Comparison of ENCODE assay signal across 15 cellular contexts in genomic region chr1:111535256-111536191, GRCh38. TPM values are rescaled to one million over a fixed set of nuclear protein-coding genes. Genes with fewer than 3 reads are reported as not detected.
A peak's percentile ranks its signal among the peaks of the same experiment; 100 is the strongest.
DNase-seq lines count a peak whose midpoint lies in the region; ATAC-seq and TF ChIP-seq lines count a peak whose summit lies in the region.
"Had no signal": no experiment of that assay in that cellular context is flagged by ENCODE, and none has a peak within 500 bp of the region (broad histone marks: within the 10 kb centered on the region; RNA-seq: fewer than 3 reads in every experiment).

No MANE protein-coding gene starts in this region.

- no peaks in the 10 kb centered on the region for H3K27me3 Mint-ChIP-seq in Caco-2 (ENCODE audit: insufficient read depth, unreplicated experiment)
- H3K27me3 Mint-ChIP-seq in activated T-helper 2 cell treated with anti-CD3 and anti-CD28 coated beads, Interferon-gamma antibody, Interleukin-2, Interleukin-4, amounts not matched to agents 10 μg/mL and 5 μg/mL and 100 μg/mL, durations not matched to agents 14 hours and 24 hours and 36 hours (ENCODE audit: low read depth) = no peaks in the 10 kb centered on the region
- peaks cover 6% of the 10 kb centered on the region for H3K27me3 Mint-ChIP-seq in activated naive CD8-positive, alpha-beta T cell treated with anti-CD3 and anti-CD28 coated beads, Interleukin-2, amount 50 U/mL, for 24 hours

- no peaks in the 10 kb centered on the region for H3K79me2 ChIP-seq in hepatocyte
- no peaks in the 10 kb centered on the region for H3K79me2 ChIP-seq in parathyroid adenoma

- no peaks in the 10 kb centered on the region for H3K9me2 ChIP-seq in hepatocyte (replicated peaks; ENCODE audit: insufficient read depth)

- H3K4me3 ChIP-seq in hepatocyte (no peak overlapping the region), parathyroid adenoma (ENCODE audit: low read depth, low read length) (no peak overlapping the region), Caco-2 (ENCODE audit: low read depth, low read length) (no peak overlapping the region)
- H3K4me3 ChIP-seq: smooth muscle cell had no signal

- no peaks in the 10 kb centered on the region for H4K20me1 ChIP-seq in hepatocyte (ENCODE audit: insufficient read depth, poor library complexity, severe bottlenecking)

- no TSS peak for BruUV-seq in Caco-2 (replicated peaks; lab: Mats Ljungman, UMichigan)

- WGBS in hepatocyte (ENCODE audit: low lambda C conversion rate, missing lambda C conversion rate) = 63% methylated on average over 14 of the region's 14 CpGs

- H2AFZ ChIP-seq in hepatocyte = peak overlapping the region; percentile 22
- peak overlapping the region; percentile 58 for H2AFZ ChIP-seq in parathyroid adenoma

- no peak for TF ChIP-seq CTCF in hepatocyte (IDR thresholded peaks at IDR 0.05; ENCODE audit: poor library complexity)
- no peak for TF ChIP-seq CTCF in parathyroid adenoma (IDR thresholded peaks at IDR 0.05)
- no peak for TF ChIP-seq CTCF in Caco-2 (IDR thresholded peaks at IDR 0.05; ENCODE audit: insufficient read depth in 1 of 2, low read depth in 1 of 2, low read length in 1 of 2, severe bottlenecking in 1 of 2, unreplicated experiment in 1 of 2)

- no peaks in the 10 kb centered on the region for H3K36me3 Mint-ChIP-seq in Caco-2 (ENCODE audit: insufficient read depth, unreplicated experiment)
- peaks cover 3% of the 10 kb centered on the region for H3K36me3 Mint-ChIP-seq in activated T-helper 2 cell treated with anti-CD3 and anti-CD28 coated beads, Interferon-gamma antibody, Interleukin-2, Interleukin-4, amounts not matched to agents 10 μg/mL and 5 μg/mL and 100 μg/mL, durations not matched to agents 14 hours and 24 hours and 36 hours (ENCODE audit: low read depth)
- no peaks in the 10 kb centered on the region for H3K36me3 Mint-ChIP-seq in activated naive CD8-positive, alpha-beta T cell treated with anti-CD3 and anti-CD28 coated beads, Interleukin-2, amount 50 U/mL, for 24 hours (ENCODE audit: low read depth)
- H3K36me3 Mint-ChIP-seq: activated naive CD4-positive, alpha-beta T cell treated with anti-CD3 and anti-CD28 coated beads, Interleukin-2, amount 10 ng/mL, durations not matched to agents 7 days and 5 days; CD4-positive, CD25-positive, alpha-beta regulatory T cell had no signal

- H3K4me1 ChIP-seq in hepatocyte (ENCODE audit: insufficient read depth) (no peaks in the 10 kb centered on the region), parathyroid adenoma (peaks cover 7% of the 10 kb centered on the region), Caco-2 (no peaks in the 10 kb centered on the region)

- intact Hi-C loops in left cardiac atrium (cut with DNase I) (no loop called here), Right ventricle myocardium inferior (cut with DNase I) (no loop called here), Caco-2 (cut with micrococcal nuclease; ENCODE audit: unreplicated experiment) (no loop called here)
- intact Hi-C loops in activated T-helper 2 cell treated with anti-CD3 and anti-CD28 coated beads, Interferon-gamma antibody, Interleukin-2, Interleukin-4, amounts not matched to agents 10 μg/mL and 5 μg/mL and 100 μg/mL, durations not matched to agents 14 hours and 24 hours and 36 hours (cut with micrococcal nuclease) = no loop called here

- H3K27me3 ChIP-seq in hepatocyte = no peaks in the 10 kb centered on the region
- no peaks in the 10 kb centered on the region for H3K27me3 ChIP-seq in parathyroid adenoma (ENCODE audit: control insufficient read depth, insufficient read depth, low read length)
- no peaks in the 10 kb centered on the region for H3K27me3 ChIP-seq in Caco-2 (replicated peaks; ENCODE audit: control insufficient read depth, insufficient read depth, low read length)

- H3K27ac Mint-ChIP-seq in Caco-2 (ENCODE audit: unreplicated experiment) = no peak overlapping the region
- no peak overlapping the region for H3K27ac Mint-ChIP-seq in activated T-helper 2 cell treated with anti-CD3 and anti-CD28 coated beads, Interferon-gamma antibody, Interleukin-2, Interleukin-4, amounts not matched to agents 10 μg/mL and 5 μg/mL and 100 μg/mL, durations not matched to agents 14 hours and 24 hours and 36 hours
- H3K27ac Mint-ChIP-seq in activated naive CD8-positive, alpha-beta T cell treated with anti-CD3 and anti-CD28 coated beads, Interleukin-2, amount 50 U/mL, for 24 hours = no peak overlapping the region
- H3K27ac Mint-ChIP-seq: activated naive CD4-positive, alpha-beta T cell treated with anti-CD3 and anti-CD28 coated beads, Interleukin-2, amount 10 ng/mL, durations not matched to agents 7 days and 5 days; CD4-positive, CD25-positive, alpha-beta regulatory T cell had no signal

- H3K9me3 ChIP-seq in hepatocyte (ENCODE audit: low read depth) (no peaks in the 10 kb centered on the region), parathyroid adenoma (ENCODE audit: control insufficient read depth, low read length) (no peaks in the 10 kb centered on the region), Caco-2 (no peaks in the 10 kb centered on the region)

- H3K27ac ChIP-seq in hepatocyte (peak overlapping the region; percentile 36), parathyroid adenoma (peak overlapping the region; percentile 72)

- POLR2A ChIA-PET in Caco-2 (lab: Charles Lee) = interaction anchor here (0.7 kb wide), 1 partner anchor 93 kb away, joined by 3 read pairs; no protein-coding TSS in a partner anchor

- no peak for DNase-seq in left cardiac atrium
- no peak for DNase-seq in Right ventricle myocardium inferior (ENCODE audit: missing footprints)
- no peak for DNase-seq in hepatocyte (ENCODE audit: low spot score)
- DNase-seq in ureter (ENCODE audit: low spot score) = peak; percentile 51
- DNase-seq in Caco-2 = no peak
- DNase-seq in activated T-helper 2 cell treated with anti-CD3 and anti-CD28 coated beads, Interferon-gamma antibody, Interleukin-2, Interleukin-4, amounts not matched to agents 10 μg/mL and 5 μg/mL and 100 μg/mL, durations not matched to agents 14 hours and 24 hours and 36 hours (ENCODE audit: low spot score) = no peak
- DNase-seq in activated naive CD8-positive, alpha-beta T cell treated with anti-CD3 and anti-CD28 coated beads, Interleukin-2, amount 50 U/mL, for 24 hours = no peak
- DNase-seq: activated naive CD4-positive, alpha-beta T cell treated with anti-CD3 and anti-CD28 coated beads, Interleukin-2, amount 10 ng/mL, durations not matched to agents 7 days and 5 days; CD4-positive, CD25-positive, alpha-beta regulatory T cell; erythroblast; H7; MM.1S had no signal

- H3K9me3 Mint-ChIP-seq in Caco-2 (ENCODE audit: unreplicated experiment) = no peaks in the 10 kb centered on the region
- H3K9me3 Mint-ChIP-seq in activated T-helper 2 cell treated with anti-CD3 and anti-CD28 coated beads, Interferon-gamma antibody, Interleukin-2, Interleukin-4, amounts not matched to agents 10 μg/mL and 5 μg/mL and 100 μg/mL, durations not matched to agents 14 hours and 24 hours and 36 hours = peaks cover 7% of the 10 kb centered on the region
- H3K9me3 Mint-ChIP-seq in activated naive CD8-positive, alpha-beta T cell treated with anti-CD3 and anti-CD28 coated beads, Interleukin-2, amount 50 U/mL, for 24 hours = no peaks in the 10 kb centered on the region

- ATAC-seq in left cardiac atrium = peak; percentile 51 to 66
- no peak for ATAC-seq in Right ventricle myocardium inferior
- no peak for ATAC-seq in activated naive CD8-positive, alpha-beta T cell treated with anti-CD3 and anti-CD28 coated beads, Interleukin-2, amount 50 U/mL, for 24 hours

- H3K4me3 Mint-ChIP-seq in Caco-2 (ENCODE audit: unreplicated experiment) = no peak overlapping the region
- no peak overlapping the region for H3K4me3 Mint-ChIP-seq in activated T-helper 2 cell treated with anti-CD3 and anti-CD28 coated beads, Interferon-gamma antibody, Interleukin-2, Interleukin-4, amounts not matched to agents 10 μg/mL and 5 μg/mL and 100 μg/mL, durations not matched to agents 14 hours and 24 hours and 36 hours (ENCODE audit: low read depth)
- H3K4me3 Mint-ChIP-seq in activated naive CD8-positive, alpha-beta T cell treated with anti-CD3 and anti-CD28 coated beads, Interleukin-2, amount 50 U/mL, for 24 hours = no peak overlapping the region
- H3K4me3 Mint-ChIP-seq: activated naive CD4-positive, alpha-beta T cell treated with anti-CD3 and anti-CD28 coated beads, Interleukin-2, amount 10 ng/mL, durations not matched to agents 7 days and 5 days had no signal

- no peak overlapping the region for H3K9ac ChIP-seq in parathyroid adenoma

- peak overlapping the region; percentile 6 for H3K4me2 ChIP-seq in hepatocyte
- H3K4me2 ChIP-seq in parathyroid adenoma (ENCODE audit: low read length) = peak overlapping the region; percentile 56
- H3K4me2 ChIP-seq: smooth muscle cell had no signal

- peaks cover 5% of the 10 kb centered on the region for H3K4me1 Mint-ChIP-seq in Caco-2 (ENCODE audit: low read depth, unreplicated experiment)
- peaks cover 6% of the 10 kb centered on the region for H3K4me1 Mint-ChIP-seq in activated T-helper 2 cell treated with anti-CD3 and anti-CD28 coated beads, Interferon-gamma antibody, Interleukin-2, Interleukin-4, amounts not matched to agents 10 μg/mL and 5 μg/mL and 100 μg/mL, durations not matched to agents 14 hours and 24 hours and 36 hours (ENCODE audit: low read depth)
- H3K4me1 Mint-ChIP-seq in activated naive CD8-positive, alpha-beta T cell treated with anti-CD3 and anti-CD28 coated beads, Interleukin-2, amount 50 U/mL, for 24 hours = peaks cover 9% of the 10 kb centered on the region
- H3K4me1 Mint-ChIP-seq: CD4-positive, CD25-positive, alpha-beta regulatory T cell had no signal

- CTCF ChIA-PET in Caco-2 (lab: Charles Lee) = no interaction called here

- no peaks in the 10 kb centered on the region for H3K36me3 ChIP-seq in hepatocyte (replicated peaks; ENCODE audit: insufficient read depth, low read depth)
- no peaks in the 10 kb centered on the region for H3K36me3 ChIP-seq in parathyroid adenoma (ENCODE audit: control insufficient read depth, insufficient read depth, low read length)
- H3K36me3 ChIP-seq in Caco-2 (ENCODE audit: control insufficient read depth, insufficient read depth, low read length) = no peaks in the 10 kb centered on the region

RNA-seq across cellular contexts. Expression of gene ADORA3, which starts 32.1 kb away (rescaled TPM):
- 1 to 10 TPM; 5.5 to 6.6 TPM for total RNA-seq in left cardiac atrium
- 3.8 TPM for total RNA-seq in Right ventricle myocardium inferior
- total RNA-seq in hepatocyte = 0.33 and 2.0 TPM in 2 replicates
- polyA plus RNA-seq in hepatocyte = 0.41 and 0.61 TPM in 2 replicates
- total RNA-seq in ureter = 5.8 TPM
- total RNA-seq in Caco-2 (2022) = not detected in 2 replicates
- not detected in 2 replicates for total RNA-seq in activated T-helper 2 cell treated with anti-CD3 and anti-CD28 coated beads, Interferon-gamma antibody, Interleukin-2, Interleukin-4, amounts not matched to agents 10 μg/mL and 5 μg/mL and 100 μg/mL, durations not matched to agents 14 hours and 24 hours and 36 hours
- total RNA-seq: A172; CD4-positive, CD25-positive, alpha-beta regulatory T cell; H7; smooth muscle cell had no signal
- polyA plus RNA-seq: CD4-positive, CD25-positive, alpha-beta regulatory T cell; smooth muscle cell had no signal

RNA-seq across cellular contexts. Expression of gene TMIGD3, which starts 32.1 kb away (rescaled TPM):
- total RNA-seq in left cardiac atrium (1 to 10 TPM; 2.0 to 4.0 TPM), Right ventricle myocardium inferior (1.7 TPM), hepatocyte (2.6 and 6.5 TPM in 2 replicates), ureter (1.2 TPM), Caco-2 (2022) (0.35 and 0.88 TPM in 2 replicates)
- polyA plus RNA-seq in hepatocyte = 5.2 TPM in 2 replicates
- 0.23 and 0.30 TPM in 2 replicates for total RNA-seq in activated T-helper 2 cell treated with anti-CD3 and anti-CD28 coated beads, Interferon-gamma antibody, Interleukin-2, Interleukin-4, amounts not matched to agents 10 μg/mL and 5 μg/mL and 100 μg/mL, durations not matched to agents 14 hours and 24 hours and 36 hours
- total RNA-seq: A172; CD4-positive, CD25-positive, alpha-beta regulatory T cell; smooth muscle cell had no signal
- polyA plus RNA-seq: CD4-positive, CD25-positive, alpha-beta regulatory T cell; smooth muscle cell had no signal

Comparison
In these comparisons a context has a peak if more than half of its experiments do, and no peak if none do; other contexts are left out.
1. ATAC-seq: peak in left cardiac atrium (2 of 2); none in Right ventricle myocardium inferior (single experiment) and activated naive CD8-positive, alpha-beta T cell treated with anti-CD3 and anti-CD28 coated beads, Interleukin-2, amount 50 U/mL, for 24 hours (single experiment).